28 cellular contexts compared by ENCODE assay signal in the genomic region with DNA sequence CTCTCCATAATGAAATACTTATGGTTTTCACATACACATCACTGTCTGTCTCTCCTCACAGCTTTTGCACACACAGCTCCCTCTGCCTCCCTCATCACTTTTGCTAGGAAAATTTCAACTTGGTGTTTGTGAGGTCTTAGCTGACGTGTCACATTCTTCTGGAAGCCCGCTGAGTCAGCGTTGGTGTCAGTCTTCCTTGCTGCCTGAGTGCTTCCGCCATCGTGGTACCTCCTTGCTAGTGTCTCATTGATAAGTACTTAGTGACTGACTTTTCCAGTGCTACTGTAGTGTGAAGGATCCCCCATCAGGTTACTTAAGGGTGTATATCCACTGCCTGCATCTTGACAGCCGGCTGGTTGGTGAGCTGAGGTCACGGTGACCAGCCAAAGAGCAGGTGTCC. TPM values are rescaled to one million over a fixed set of nuclear protein-coding genes. Genes with fewer than 3 reads are reported as not detected.
A peak's percentile ranks its signal among the peaks of the same experiment; 100 is the strongest.
DNase-seq lines count a peak whose midpoint lies in the region; ATAC-seq, FAIRE-seq and TF ChIP-seq lines count a peak whose summit lies in the region.
"Had no signal": no experiment of that assay in that cellular context is flagged by ENCODE, and none has a peak within 500 bp of the region (broad histone marks: within the 10 kb centered on the region; RNA-seq: fewer than 3 reads in every experiment).

No MANE protein-coding gene starts in this region.

- H3K4me1 ChIP-seq in IMR-90 (ENCODE audit: control insufficient read depth, insufficient read depth, low read length) (no peaks in the 10 kb centered on the region), H1 (replicated peaks in 1 of 4; ENCODE audit: control insufficient read depth in 3 of 4, insufficient read depth in 4 of 4, low read length in 3 of 4) (0 out of 7 replicates have a peak, but pooled peaks cover 0 to 2% (median 0%) of the 10 kb centered on the region in 4 experiments)
- H3K4me1 ChIP-seq: A549 had no signal

- no peak overlapping the region for H3K4ac ChIP-seq in IMR-90 (ENCODE audit: low read depth, low read length)
- H3K4ac ChIP-seq in H1 (replicated peaks; ENCODE audit: insufficient read length, low read depth, low read length): no peak overlapping the region

- H2BK20ac ChIP-seq in IMR-90 (ENCODE audit: low read depth, low read length) (no peak overlapping the region), H1 (ENCODE audit: low read length) (no peak overlapping the region)

- H4K91ac ChIP-seq in IMR-90 (ENCODE audit: insufficient read depth, low read depth, low read length) (no peak overlapping the region), H1 (replicated peaks; ENCODE audit: insufficient read length, low read length) (no peak overlapping the region)

- H3K9ac ChIP-seq in IMR-90 (ENCODE audit: low read depth, low read length) (no peak overlapping the region), H1 (replicated peaks in 1 of 4; ENCODE audit: extremely low read depth in 1 of 4, low read depth in 3 of 4, low read length in 3 of 4) (no peak overlapping the region)
- H3K9ac ChIP-seq: BLaER1 treated with 17β-estradiol and CSF1 and Interleukin-3, amounts not matched to agents 10 nM and 100 nM; GM23248 had no signal

- H2BK5ac ChIP-seq in IMR-90 (ENCODE audit: low read depth, low read length, poor library complexity, severe bottlenecking) (no peak overlapping the region), H1 (ENCODE audit: low read depth, low read length) (no peak overlapping the region)

- H3K79me1 ChIP-seq in IMR-90 (ENCODE audit: low read depth in 1 of 2, low read length in 2 of 2): no peaks in the 10 kb centered on the region
- H3K79me1 ChIP-seq in H1 (ENCODE audit: low read depth, low read length): no peaks in the 10 kb centered on the region

- H3K9me3 Mint-ChIP-seq in stimulated activated effector memory CD8-positive, alpha-beta T cell treated with anti-CD3 and anti-CD28 coated beads, Interleukin-12 subunit alpha, Interleukin-12 subunit beta, amount 100 ng/mL, for 72 hours: peaks cover 6% of the 10 kb centered on the region
- peaks cover 0 to 2% of the 10 kb centered on the region in 2 donors for H3K9me3 Mint-ChIP-seq in activated T-cell treated with anti-CD3 and anti-CD28 coated beads, Interleukin-2, amount 50 U/mL, for 72 hours
- H3K9me3 Mint-ChIP-seq in natural killer cell treated with Interleukin-12 subunit alpha and Interleukin-12 subunit beta and Interleukin-15 and Interleukin-18, amount 100 ng/mL, for 72 hours: peaks cover 26% of the 10 kb centered on the region
- H3K9me3 Mint-ChIP-seq: CD4-positive, alpha-beta T cell had no signal

- H3K4me3 Mint-ChIP-seq in stimulated activated effector memory CD8-positive, alpha-beta T cell treated with anti-CD3 and anti-CD28 coated beads, Interleukin-12 subunit alpha, Interleukin-12 subunit beta, amount 100 ng/mL, for 72 hours: no peak overlapping the region
- no peak overlapping the region for H3K4me3 Mint-ChIP-seq in activated T-cell treated with anti-CD3 and anti-CD28 coated beads, Interleukin-2, amount 50 U/mL, for 72 hours
- no peak overlapping the region for H3K4me3 Mint-ChIP-seq in natural killer cell treated with Interleukin-12 subunit alpha and Interleukin-12 subunit beta and Interleukin-15 and Interleukin-18, amount 100 ng/mL, for 72 hours
- H3K4me3 Mint-ChIP-seq: CD14-positive monocyte; CD4-positive, alpha-beta T cell; CD8-positive, alpha-beta memory T cell; H9 had no signal

- peaks cover 13% of the 10 kb centered on the region for H3K27me3 Mint-ChIP-seq in activated T-cell treated with anti-CD3 and anti-CD28 coated beads, Interleukin-2, amount 50 U/mL, for 72 hours (ENCODE audit: low read depth)
- H3K27me3 Mint-ChIP-seq in natural killer cell treated with Interleukin-12 subunit alpha and Interleukin-12 subunit beta and Interleukin-15 and Interleukin-18, amount 100 ng/mL, for 72 hours: peaks cover 0 to 19% of the 10 kb centered on the region in 2 donors
- H3K27me3 Mint-ChIP-seq: CD8-positive, alpha-beta memory T cell had no signal

- TF ChIP-seq RAD21 in IMR-90 (IDR thresholded peaks at IDR 0.05; ENCODE audit: low read length) (no peak), H1 (IDR thresholded peaks at IDR 0.05 in 1 of 2, conservative IDR thresholded peaks at IDR 0.05 in 1 of 2; ENCODE audit: low read depth in 2 of 2, low read length in 2 of 2) (no peak)

- no peaks in the 10 kb centered on the region for H3K4me1 Mint-ChIP-seq in stimulated activated effector memory CD8-positive, alpha-beta T cell treated with anti-CD3 and anti-CD28 coated beads, Interleukin-12 subunit alpha, Interleukin-12 subunit beta, amount 100 ng/mL, for 72 hours
- no peaks in the 10 kb centered on the region for H3K4me1 Mint-ChIP-seq in activated T-cell treated with anti-CD3 and anti-CD28 coated beads, Interleukin-2, amount 50 U/mL, for 72 hours (ENCODE audit: low read depth)
- H3K4me1 Mint-ChIP-seq in natural killer cell treated with Interleukin-12 subunit alpha and Interleukin-12 subunit beta and Interleukin-15 and Interleukin-18, amount 100 ng/mL, for 72 hours (ENCODE audit: low read depth in 2 of 2): no peaks in the 10 kb centered on the region
- H3K4me1 Mint-ChIP-seq: CD14-positive monocyte; CD8-positive, alpha-beta memory T cell had no signal

- H2BK12ac ChIP-seq in H1 (ENCODE audit: low read depth, low read length): no peak overlapping the region

- no peak for TF ChIP-seq EP300 in H1 (IDR thresholded peaks at IDR 0.05; ENCODE audit: borderline replicate concordance in 1 of 2, low read depth in 2 of 2, low read length in 2 of 2)

- H2AK5ac ChIP-seq in IMR-90 (ENCODE audit: low read depth, low read length) (no peak overlapping the region), H1 (ENCODE audit: low read depth, low read length) (0 out of 2 replicates have a peak overlapping the region, but pooled peaks have one; percentile 9)

- DNase-seq in Caki2 (ENCODE audit: low read depth): peak; percentile 33
- DNase-seq in IMR-90: no peak
- DNase-seq in H1 (ENCODE audit: low read depth in 1 of 2, low spot score in 2 of 2): no peak
- DNase-seq in left kidney (ENCODE audit: low read depth, low spot score): peak; percentile 13
- DNase-seq in stimulated activated effector memory CD8-positive, alpha-beta T cell treated with anti-CD3 and anti-CD28 coated beads, Interleukin-12 subunit alpha, Interleukin-12 subunit beta, amount 100 ng/mL, for 72 hours (ENCODE audit: low spot score in 2 of 2): no peak
- no peak for DNase-seq in activated T-cell treated with anti-CD3 and anti-CD28 coated beads, Interleukin-2, amount 50 U/mL, for 72 hours
- DNase-seq in natural killer cell treated with Interleukin-12 subunit alpha and Interleukin-12 subunit beta and Interleukin-15 and Interleukin-18, amount 100 ng/mL, for 72 hours (ENCODE audit: low spot score): no peak
- DNase-seq: 8988T; ACHN; AML-193; BE2C; Calu3; CD4-positive, alpha-beta T cell; CD8-positive, alpha-beta memory T cell; DMS53; DMS79 treated with DMSO at 0.1 percent for 48 hours; GF-D8; GM23248; H9 had no signal

- POLR2A ChIA-PET in IMR-90 (lab: Charles Lee; ENCODE audit: unreplicated experiment) (no interaction called here), H1 (lab: Charles Lee; ENCODE audit: partially characterized antibody) (no interaction called here)

- intact Hi-C loops in IMR-90 (cut with micrococcal nuclease): no loop called here

- H3K9me3 ChIP-seq in IMR-90 (ENCODE audit: control insufficient read depth, insufficient read depth, low read length) (peaks cover 11% of the 10 kb centered on the region), H1 (ENCODE audit: insufficient read depth in 2 of 2, low read depth in 1 of 2, low read length in 1 of 2) (no peaks in the 10 kb centered on the region)
- H3K9me3 ChIP-seq: A549, BE2C had no signal

- H3K4me3 ChIP-seq in IMR-90 (ENCODE audit: insufficient read depth, low read depth, low read length): no peak overlapping the region
- no peak overlapping the region for H3K4me3 ChIP-seq in H1 (ENCODE audit: extremely low read depth in 1 of 4, insufficient read depth in 2 of 4, low read depth in 3 of 4, low read length in 4 of 4)
- H3K4me3 ChIP-seq: A549; BLaER1 treated with 17β-estradiol and CSF1 and Interleukin-3, amounts not matched to agents 10 nM and 100 nM; GM23248 had no signal

- H2BK120ac ChIP-seq in IMR-90 (ENCODE audit: low read depth, low read length): no peak overlapping the region
- no peak overlapping the region for H2BK120ac ChIP-seq in H1 (replicated peaks; ENCODE audit: low read depth, low read length)

- H3K18ac ChIP-seq in IMR-90 (ENCODE audit: low read depth, low read length): no peak overlapping the region
- no peak overlapping the region for H3K18ac ChIP-seq in H1 (ENCODE audit: extremely low read depth, low read length)

- no peak for ATAC-seq in IMR-90 (ENCODE audit: low read depth)
- ATAC-seq in stimulated activated effector memory CD8-positive, alpha-beta T cell treated with anti-CD3 and anti-CD28 coated beads, Interleukin-12 subunit alpha, Interleukin-12 subunit beta, amount 100 ng/mL, for 72 hours: no peak
- ATAC-seq in activated T-cell treated with anti-CD3 and anti-CD28 coated beads, Interleukin-2, amount 50 U/mL, for 72 hours (replicated peaks in 1 of 2): no peak
- ATAC-seq in natural killer cell treated with Interleukin-12 subunit alpha and Interleukin-12 subunit beta and Interleukin-15 and Interleukin-18, amount 100 ng/mL, for 72 hours: no peak
- ATAC-seq: A549, HCT116 had no signal

- TF ChIP-seq CTCF in IMR-90 (conservative IDR thresholded peaks at IDR 0.05; ENCODE audit: low read depth, low read length) (no peak), H1 (IDR thresholded peaks at IDR 0.05; ENCODE audit: control extremely low read depth in 1 of 3, insufficient read depth in 1 of 3, low read depth in 1 of 3, low read length in 3 of 3) (no peak)

- in situ Hi-C loops in Caki2 (cut with HindIII; ENCODE audit: low pct_unique_long_range_greater_than_20kb, low sequenced_read_pairs) (no loop called here), IMR-90 (cut with MboI; ENCODE audit: low sequenced_read_pairs) (no loop called here)

- no TSS peak for BruUV-seq in IMR-90 (replicated peaks; lab: Mats Ljungman, UMichigan)

- no peak overlapping the region for H3K56ac ChIP-seq in IMR-90 (ENCODE audit: extremely low read depth, insufficient read depth, low read length)
- no peak overlapping the region for H3K56ac ChIP-seq in H1 (replicated peaks; ENCODE audit: insufficient read length, low read depth, low read length)

- H4K20me1 ChIP-seq in IMR-90 (ENCODE audit: insufficient read depth, low read length) (no peaks in the 10 kb centered on the region), H1 (replicated peaks in 1 of 2; ENCODE audit: control insufficient read depth in 1 of 2, insufficient read depth in 2 of 2, low read length in 2 of 2) (no peaks in the 10 kb centered on the region)
- H4K20me1 ChIP-seq: BLaER1 treated with 17β-estradiol and CSF1 and Interleukin-3, amounts not matched to agents 10 nM and 100 nM had no signal

- no peaks in the 10 kb centered on the region for H3K79me2 ChIP-seq in H1 (ENCODE audit: control insufficient read depth in 1 of 2, insufficient read depth in 2 of 2, low read length in 2 of 2)

- H3K4me2 ChIP-seq in IMR-90 (ENCODE audit: low read depth, low read length): no peak overlapping the region
- H3K4me2 ChIP-seq in H1 (ENCODE audit: insufficient read depth in 1 of 2, low read depth in 2 of 2, low read length in 2 of 2): no peak overlapping the region
- H3K4me2 ChIP-seq: A549; BLaER1 treated with 17β-estradiol and CSF1 and Interleukin-3, amounts not matched to agents 10 nM and 100 nM had no signal

- FAIRE-seq in H1 (lab: Jason Lieb, UNC): no peak
- FAIRE-seq: A549, GM12891, GM18507 had no signal

- H3K14ac ChIP-seq in IMR-90 (replicated peaks; ENCODE audit: low read depth, low read length) (no peak overlapping the region), H1 (ENCODE audit: insufficient read length) (no peak overlapping the region)

- H3K23ac ChIP-seq in IMR-90 (ENCODE audit: low read depth, low read length): no peak overlapping the region
- H3K23ac ChIP-seq in H1 (ENCODE audit: insufficient read length): no peak overlapping the region

- H2BK15ac ChIP-seq in IMR-90 (ENCODE audit: low read depth, low read length) (no peak overlapping the region), H1 (ENCODE audit: low read length) (no peak overlapping the region)

- H3K9me1 ChIP-seq in IMR-90 (ENCODE audit: insufficient read depth, low read length): no peaks in the 10 kb centered on the region

- no peak overlapping the region for H4K5ac ChIP-seq in IMR-90 (ENCODE audit: low read depth, low read length)
- H4K5ac ChIP-seq in H1 (ENCODE audit: insufficient read length, low read depth, low read length): no peak overlapping the region

- no peaks in the 10 kb centered on the region for H3K36me3 ChIP-seq in IMR-90 (ENCODE audit: control insufficient read depth, insufficient read depth, low read length)
- no peaks in the 10 kb centered on the region for H3K36me3 ChIP-seq in H1 (ENCODE audit: control insufficient read depth in 2 of 4, insufficient read depth in 4 of 4, low read length in 3 of 4)
- H3K36me3 ChIP-seq: BE2C; BLaER1 treated with 17β-estradiol and CSF1 and Interleukin-3, amounts not matched to agents 10 nM and 100 nM had no signal

- no peak overlapping the region for H2AK9ac ChIP-seq in IMR-90 (replicated peaks; ENCODE audit: low read depth, low read length, poor library complexity)

- dilution Hi-C loops in IMR-90 (cut with HindIII; ENCODE audit: low sequenced_read_pairs, unreplicated experiment): no loop called here

- H3K27ac ChIP-seq in IMR-90 (ENCODE audit: insufficient read depth, low read length): no peak overlapping the region
- H3K27ac ChIP-seq in H1 (ENCODE audit: low read depth, low read length): no peak overlapping the region
- H3K27ac ChIP-seq: A549; BLaER1 treated with 17β-estradiol and CSF1 and Interleukin-3, amounts not matched to agents 10 nM and 100 nM; GM23248 had no signal

- no peaks in the 10 kb centered on the region for H3K36me3 Mint-ChIP-seq in stimulated activated effector memory CD8-positive, alpha-beta T cell treated with anti-CD3 and anti-CD28 coated beads, Interleukin-12 subunit alpha, Interleukin-12 subunit beta, amount 100 ng/mL, for 72 hours
- no peaks in the 10 kb centered on the region for H3K36me3 Mint-ChIP-seq in activated T-cell treated with anti-CD3 and anti-CD28 coated beads, Interleukin-2, amount 50 U/mL, for 72 hours (ENCODE audit: insufficient read depth in 2 of 2)
- H3K36me3 Mint-ChIP-seq in natural killer cell treated with Interleukin-12 subunit alpha and Interleukin-12 subunit beta and Interleukin-15 and Interleukin-18, amount 100 ng/mL, for 72 hours: no peaks in the 10 kb centered on the region
- H3K36me3 Mint-ChIP-seq: CD14-positive monocyte; CD8-positive, alpha-beta memory T cell had no signal

- TF ChIP-seq POLR2A in IMR-90 (IDR thresholded peaks at IDR 0.05; ENCODE audit: low read depth, low read length) (no peak), H1 (IDR thresholded peaks at IDR 0.05; ENCODE audit: control extremely low read depth in 1 of 2, low read depth in 2 of 2, low read length in 2 of 2) (no peak)

- H3K27me3 ChIP-seq in IMR-90 (ENCODE audit: control insufficient read depth, insufficient read depth, low read length) (no peaks in the 10 kb centered on the region), H1 (replicated peaks in 1 of 4; ENCODE audit: control insufficient read depth in 3 of 4, extremely low read depth in 1 of 4, insufficient read depth in 3 of 4, low read length in 3 of 4) (no peaks in the 10 kb centered on the region)
- H3K27me3 ChIP-seq: BE2C; BLaER1 treated with 17β-estradiol and CSF1 and Interleukin-3, amounts not matched to agents 10 nM and 100 nM had no signal

- H2AFZ ChIP-seq in IMR-90 (replicated peaks; ENCODE audit: low read length, poor library complexity) (no peak overlapping the region), H1 (ENCODE audit: low read length) (no peak overlapping the region)
- H2AFZ ChIP-seq: GM23248 had no signal

- H4K8ac ChIP-seq in IMR-90 (ENCODE audit: low read depth in 2 of 2, low read length in 2 of 2) (no peak overlapping the region), H1 (ENCODE audit: extremely low read depth, insufficient read depth, low read length) (no peak overlapping the region)

- no peak overlapping the region for H3K27ac Mint-ChIP-seq in stimulated activated effector memory CD8-positive, alpha-beta T cell treated with anti-CD3 and anti-CD28 coated beads, Interleukin-12 subunit alpha, Interleukin-12 subunit beta, amount 100 ng/mL, for 72 hours
- H3K27ac Mint-ChIP-seq in activated T-cell treated with anti-CD3 and anti-CD28 coated beads, Interleukin-2, amount 50 U/mL, for 72 hours: no peak overlapping the region
- H3K27ac Mint-ChIP-seq in natural killer cell treated with Interleukin-12 subunit alpha and Interleukin-12 subunit beta and Interleukin-15 and Interleukin-18, amount 100 ng/mL, for 72 hours: no peak overlapping the region
- H3K27ac Mint-ChIP-seq: CD4-positive, alpha-beta T cell; H9 had no signal

- no peaks in the 10 kb centered on the region; the same call in 1 of the 2 replicates for H3K23me2 ChIP-seq in H1 (ENCODE audit: low read depth, low read length)

- CTCF ChIA-PET in IMR-90 (lab: Yijun Ruan, JAX): no interaction called here
- CTCF ChIA-PET in H1 (lab: Charles Lee; ENCODE audit: partially characterized antibody): interaction anchor here (1.5 to 1.6 kb wide), 2 partner anchors 11 to 18 kb away, joined by 3 to 7 read pairs; no protein-coding TSS in a partner anchor

- no CpG with 5 or more reads among the region's 7 CpGs for WGBS in IMR-90 (ENCODE audit: extremely low coverage in 2 of 2, insufficient read length in 1 of 2), 2 experiments
- WGBS in H1 (ENCODE audit: extremely low coverage in 1 of 2, insufficient coverage in 1 of 2, insufficient read length in 1 of 2, insufficient replicate concordance in 2 of 2, low coverage in 1 of 2, low lambda C conversion rate in 2 of 2, missing lambda C conversion rate in 1 of 2), 2 experiments: 95% methylated on average over 7 of the region's 7 CpGs; no CpG with 5 or more reads in 1 of the 2 experiments

RNA-seq across cellular contexts. Expression of gene CA10, which starts 33.5 kb away (rescaled TPM):
- not detected in 2 replicates for total RNA-seq in Caki2 (2014; rRNA removed; shearing (Covaris generic); ENCODE audit: low replicate concordance)
- total RNA-seq in IMR-90 (2012; rRNA removed): not detected in 2 replicates
- not detected in 2 replicates for polyA plus RNA-seq in IMR-90 (2012; rRNA removed)
- not detected in 2 replicates for polyA plus RNA-seq in IMR-90 (2012; cell fraction: cytosol; rRNA removed)
- polyA plus RNA-seq in IMR-90 (2012; cell fraction: nucleus; rRNA removed; ENCODE audit: low replicate concordance): not detected in 2 replicates
- total RNA-seq in H1 (2021; fragmentation: NEBNext Ultra II Directional; extraction: Animal tissue kit (Norgen Biotek cat#: 25700)): 0.63 and 0.96 TPM in 2 replicates
- polyA plus RNA-seq in H1 (2011; rRNA removed): 0.60 and 0.75 TPM in 2 replicates
- 0.71 TPM for polyA plus RNA-seq in H1 (2011; cell fraction: cytosol; rRNA removed)
- 0.51 TPM for polyA plus RNA-seq in H1 (2011; cell fraction: nucleus; rRNA removed)
- polyA plus RNA-seq in H1 (2012, experiment 1 of 2): 0.29 to 0.68 TPM (median 0.52 TPM) in 4 replicates
- polyA plus RNA-seq in H1 (2012, experiment 2 of 2): 0.07 TPM
- polyA plus RNA-seq in H1 (2013, experiment 1 of 2): 0.85 TPM
- polyA plus RNA-seq in H1 (2013, experiment 2 of 2): 1.1 TPM
- polyA minus RNA-seq in H1 (2011; rRNA and poly(A)+ RNA removed): 0.56 and 1.2 TPM in 2 replicates
- polyA minus RNA-seq in H1 (2011; cell fraction: cytosol; rRNA and poly(A)+ RNA removed): 0.73 TPM
- 2.1 TPM for polyA minus RNA-seq in H1 (2011; cell fraction: nucleus; rRNA and poly(A)+ RNA removed)
- not detected for total RNA-seq in activated T-cell treated with anti-CD3 and anti-CD28 coated beads, Interleukin-2, amount 50 U/mL, for 72 hours
- not detected for total RNA-seq in natural killer cell treated with Interleukin-12 subunit alpha and Interleukin-12 subunit beta and Interleukin-15 and Interleukin-18, amount 100 ng/mL, for 72 hours
- total RNA-seq: Calu3; CD4-positive, alpha-beta T cell; Daoy; G401; GM23248; H4 had no signal
- polyA plus RNA-seq: A549; CD14-positive monocyte; CD8-positive, alpha-beta memory T cell; GM23248 had no signal

Comparison
In these comparisons a context has a peak if more than half of its experiments do, and no peak if none do; other contexts are left out.
1. DNase-seq: peak in Caki2 (single experiment) and left kidney (single experiment); none in IMR-90 (single experiment), H1 (0 of 2), stimulated activated effector memory CD8-positive, alpha-beta T cell treated with anti-CD3 and anti-CD28 coated beads, Interleukin-12 subunit alpha, Interleukin-12 subunit beta, amount 100 ng/mL, for 72 hours (0 of 2), activated T-cell treated with anti-CD3 and anti-CD28 coated beads, Interleukin-2, amount 50 U/mL, for 72 hours (0 of 2) and natural killer cell treated with Interleukin-12 subunit alpha and Interleukin-12 subunit beta and Interleukin-15 and Interleukin-18, amount 100 ng/mL, for 72 hours (single experiment).